ENCODE assay signal across 9 cellular contexts in genomic region chr2:100108648-100109020, GRCh38. TPM values are rescaled to one million over a fixed set of nuclear protein-coding genes. Genes with fewer than 3 reads are reported as not detected.
DNase-seq lines count a peak whose midpoint lies in the region; ATAC-seq and TF ChIP-seq lines count a peak whose summit lies in the region.
"Not testable (repeated sequence)": the region's sequence is repeated elsewhere in the genome, so short reads cannot be mapped to it uniquely, and the experiment has no call there.
"Had no signal": no experiment of that assay in that cellular context is flagged by ENCODE, and none has a peak within 500 bp of the region (broad histone marks: within the 10 kb centered on the region; RNA-seq: fewer than 3 reads in every experiment).

No MANE protein-coding gene starts in this region.

- not testable (repeated sequence) for H4K91ac ChIP-seq in IMR-90 (ENCODE audit: insufficient read depth, low read depth, low read length)

- not testable (repeated sequence) for TF ChIP-seq CTCF in AG09319 (IDR thresholded peaks at IDR 0.05; ENCODE audit: low read depth, low read length); IMR-90 (conservative IDR thresholded peaks at IDR 0.05; ENCODE audit: low read depth, low read length); OCI-LY1 (IDR thresholded peaks at IDR 0.05; ENCODE audit: low read length); endodermal cell (conservative IDR thresholded peaks at IDR 0.05); nephron progenitor cell (IDR thresholded peaks at IDR 0.05)

- H3K9me1 ChIP-seq in IMR-90 (ENCODE audit: insufficient read depth, low read length), result not testable (repeated sequence)

- not testable (repeated sequence) for H3K23ac ChIP-seq in IMR-90 (ENCODE audit: low read depth, low read length)

- not testable (repeated sequence) for H3K18ac ChIP-seq in IMR-90 (ENCODE audit: low read depth, low read length)

- TF ChIP-seq POLR2A in IMR-90 (IDR thresholded peaks at IDR 0.05; ENCODE audit: low read depth, low read length), result not testable (repeated sequence)

- dilution Hi-C loops in IMR-90 (cut with HindIII; ENCODE audit: low sequenced_read_pairs, unreplicated experiment), result not testable (repeated sequence)

- not testable (repeated sequence) for H3K36me3 ChIP-seq in IMR-90 (ENCODE audit: control insufficient read depth, insufficient read depth, low read length); endodermal cell (ENCODE audit: control insufficient read depth, insufficient read depth, low read length)
- H3K36me3 ChIP-seq in OCI-LY1 (ENCODE audit: insufficient read depth, low read length), result peaks cover 58% of the 10 kb centered on the region

- POLR2A ChIA-PET in IMR-90 (lab: Charles Lee; ENCODE audit: unreplicated experiment), result not testable (repeated sequence)

- not testable (repeated sequence) for H3K79me2 ChIP-seq in OCI-LY1 (ENCODE audit: insufficient read depth, low read length)

- H3K56ac ChIP-seq in IMR-90 (ENCODE audit: extremely low read depth, insufficient read depth, low read length), result not testable (repeated sequence)

- CTCF ChIA-PET in IMR-90 (lab: Yijun Ruan, JAX), result not testable (repeated sequence)

- not testable (repeated sequence) for H2BK20ac ChIP-seq in IMR-90 (ENCODE audit: low read depth, low read length)

- not testable (repeated sequence) for H3K27ac Mint-ChIP-seq in endodermal cell
- H3K27ac Mint-ChIP-seq in nephron progenitor cell, result peak overlapping the region; percentile 31

- H2BK15ac ChIP-seq in IMR-90 (ENCODE audit: low read depth, low read length), result not testable (repeated sequence)

- not testable (repeated sequence) for ATAC-seq in IMR-90 (ENCODE audit: low read depth)

- H4K20me1 ChIP-seq in IMR-90 (ENCODE audit: insufficient read depth, low read length); OCI-LY1 (ENCODE audit: insufficient read depth, low read length): not testable (repeated sequence)

- H3K4me3 Mint-ChIP-seq in endodermal cell, result not testable (repeated sequence)
- peak overlapping the region; percentile 6 for H3K4me3 Mint-ChIP-seq in nephron progenitor cell

- not testable (repeated sequence) for H3K4me3 ChIP-seq in IMR-90 (ENCODE audit: insufficient read depth, low read depth, low read length); OCI-LY1 (ENCODE audit: low read depth, low read length, poor library complexity, severe bottlenecking); endodermal cell (ENCODE audit: low read length)

- H2AK9ac ChIP-seq in IMR-90 (replicated peaks; ENCODE audit: low read depth, low read length, poor library complexity), result not testable (repeated sequence)

- not testable (repeated sequence) for H3K9me3 Mint-ChIP-seq in endodermal cell, nephron progenitor cell

- peak overlapping the region; percentile 44; the same call in 1 of the 2 replicates for H3K14ac ChIP-seq in IMR-90 (replicated peaks; ENCODE audit: low read depth, low read length)

- not testable (repeated sequence) for TF ChIP-seq RAD21 in IMR-90 (IDR thresholded peaks at IDR 0.05; ENCODE audit: low read length)

- H3K4me1 Mint-ChIP-seq in endodermal cell (peaks cover 20% of the 10 kb centered on the region), nephron progenitor cell (peaks cover 75% of the 10 kb centered on the region)

- not testable (repeated sequence) for H3K27ac ChIP-seq in IMR-90 (ENCODE audit: insufficient read depth, low read length); OCI-LY1 (ENCODE audit: low read depth, low read length, poor library complexity, severe bottlenecking)
- peak overlapping the region; percentile 44 for H3K27ac ChIP-seq in endodermal cell (ENCODE audit: low read depth, low read length)

- not testable (repeated sequence) for H3K36me3 Mint-ChIP-seq in endodermal cell (ENCODE audit: low read depth); nephron progenitor cell (ENCODE audit: low read depth)

- intact Hi-C loops in IMR-90 (cut with micrococcal nuclease), result loop anchor here (5.0 kb wide), 2 partner anchors 96 to 124 kb away; no protein-coding TSS in a partner anchor

- H2AFZ ChIP-seq in IMR-90 (replicated peaks; ENCODE audit: low read length, poor library complexity); OCI-LY1 (ENCODE audit: low read length): not testable (repeated sequence)

- in situ Hi-C loops in Caki2 (cut with HindIII; ENCODE audit: low pct_unique_long_range_greater_than_20kb, low sequenced_read_pairs); IMR-90 (cut with MboI; ENCODE audit: low sequenced_read_pairs): not testable (repeated sequence)

- not testable (repeated sequence) for BruUV-seq in IMR-90 (replicated peaks; lab: Mats Ljungman, UMichigan)

- H3K79me1 ChIP-seq in IMR-90 (ENCODE audit: low read depth in 1 of 2, low read length in 2 of 2), result not testable (repeated sequence)

- not testable (repeated sequence) for H3K4me2 ChIP-seq in IMR-90 (ENCODE audit: low read depth, low read length)
- peak overlapping the region; percentile 91; the same call in 1 of the 2 replicates for H3K4me2 ChIP-seq in OCI-LY1 (ENCODE audit: low read length)

- WGBS in IMR-90 (ENCODE audit: extremely low coverage in 2 of 2, insufficient read length in 1 of 2), 2 experiments, result no CpG with 5 or more reads among the region's 3 CpGs
- 50 to 73% methylated on average over 1 to 2 of the region's 3 CpGs for WGBS in endodermal cell (ENCODE audit: insufficient coverage in 1 of 2, insufficient read length in 1 of 2), 2 experiments

- H3K9ac ChIP-seq in IMR-90 (ENCODE audit: low read depth, low read length); OCI-LY1 (ENCODE audit: low read length); endodermal cell (ENCODE audit: extremely low read depth, low read length, poor library complexity, severe bottlenecking): not testable (repeated sequence)

- not testable (repeated sequence) for H3K9me2 ChIP-seq in OCI-LY1 (ENCODE audit: low read depth, low read length)

- H3K4ac ChIP-seq in IMR-90 (ENCODE audit: low read depth, low read length), result peak overlapping the region; percentile 12; the same call in 1 of the 2 replicates

- peaks cover 14% of the 10 kb centered on the region for H3K4me1 ChIP-seq in IMR-90 (ENCODE audit: control insufficient read depth, insufficient read depth, low read length)
- H3K4me1 ChIP-seq in OCI-LY1 (ENCODE audit: insufficient read depth, low read length, severe bottlenecking), result peaks cover 81% of the 10 kb centered on the region
- H3K4me1 ChIP-seq in endodermal cell (ENCODE audit: control insufficient read depth, insufficient read depth, low read length), result not testable (repeated sequence)

- H2AK5ac ChIP-seq in IMR-90 (ENCODE audit: low read depth, low read length), result not testable (repeated sequence)

- H3F3A ChIP-seq in OCI-LY1 (ENCODE audit: insufficient read depth, low read length), result not testable (repeated sequence)

- not testable (repeated sequence) for H4K8ac ChIP-seq in IMR-90 (ENCODE audit: low read depth in 2 of 2, low read length in 2 of 2)

- H3K27me3 ChIP-seq in IMR-90 (ENCODE audit: control insufficient read depth, insufficient read depth, low read length); OCI-LY1 (ENCODE audit: insufficient read depth, low read length): not testable (repeated sequence)
- H3K27me3 ChIP-seq in endodermal cell (ENCODE audit: control insufficient read depth, insufficient read depth, low read length, poor library complexity, severe bottlenecking), result peaks cover 84% of the 10 kb centered on the region

- H2BK5ac ChIP-seq in IMR-90 (ENCODE audit: low read depth, low read length, poor library complexity, severe bottlenecking), result not testable (repeated sequence)

- H3K27me3 Mint-ChIP-seq in endodermal cell (ENCODE audit: insufficient read depth), result peaks cover 85% of the 10 kb centered on the region
- H3K27me3 Mint-ChIP-seq in nephron progenitor cell (ENCODE audit: low read depth, poor library complexity), result not testable (repeated sequence)

- H4K5ac ChIP-seq in IMR-90 (ENCODE audit: low read depth, low read length), result not testable (repeated sequence)

- H3K9me3 ChIP-seq in IMR-90 (ENCODE audit: control insufficient read depth, insufficient read depth, low read length); OCI-LY1 (ENCODE audit: low read length); endodermal cell (ENCODE audit: control insufficient read depth, low read length): not testable (repeated sequence)

- not testable (repeated sequence) for H2BK120ac ChIP-seq in IMR-90 (ENCODE audit: low read depth, low read length)

- DNase-seq in AG09319 (ENCODE audit: extremely low read depth, low read depth) (peak; percentile 12), Caki2 (ENCODE audit: low read depth) (peak; percentile 62), IMR-90 (peak; percentile 8), kidney tubule cell (ENCODE audit: low spot score) (peak; percentile 65), renal cortical epithelial cell (ENCODE audit: low read depth) (peak; percentile 69)
- DNase-seq in endodermal cell, nephron progenitor cell: not testable (repeated sequence)

RNA-seq across cellular contexts. Expression of gene AFF3, which starts 33.8 kb away (rescaled TPM):
- 1.0 and 1.6 TPM in 2 replicates for total RNA-seq in Caki2 (2014; rRNA removed; shearing (Covaris generic); ENCODE audit: low replicate concordance)
- total RNA-seq in IMR-90 (2012; rRNA removed) (13.9 and 14.3 TPM in 2 replicates), endodermal cell (under 1 TPM; 0.62 to 0.73 TPM), renal cortical epithelial cell (0.10 TPM in 1 of 2 replicates, not detected in the other)
- 11.8 and 12.9 TPM in 2 replicates for polyA plus RNA-seq in IMR-90 (2012; rRNA removed)
- 6.9 and 9.7 TPM in 2 replicates for polyA plus RNA-seq in IMR-90 (2012; cell fraction: cytosol; rRNA removed)
- 19.3 and 34.3 TPM in 2 replicates for polyA plus RNA-seq in IMR-90 (2012; cell fraction: nucleus; rRNA removed; ENCODE audit: low replicate concordance)
- 26.6 TPM for polyA plus RNA-seq in endodermal cell (2013, experiment 1 of 2)
- 29.6 TPM for polyA plus RNA-seq in endodermal cell (2013, experiment 2 of 2)
- total RNA-seq: Calu3 had no signal
